1 cellular context compared by ENCODE assay signal in genomic region chr12:97552410-97553050, GRCh38.
TF ChIP-seq lines count a peak whose summit lies in the region.

No MANE protein-coding gene starts in this region.

TF ChIP-seq in HepG2, 621 proteins besides CTCF, POLR2A, EP300 and RAD21:
- no peak for TF ChIP-seq ZSCAN22 (CRISPR knock-in tag; IDR thresholded peaks at IDR 0.05)
- no peak for TF ChIP-seq LBX2 (CRISPR knock-in tag; IDR thresholded peaks at IDR 0.05; ENCODE audit: borderline replicate concordance)
- no peak for TF ChIP-seq SKI (IDR thresholded peaks at IDR 0.05; ENCODE audit: partially characterized antibody)
- TF ChIP-seq ZFYVE20 (CRISPR knock-in tag; IDR thresholded peaks at IDR 0.05; ENCODE audit: borderline replicate concordance, low read depth), result no peak
- TF ChIP-seq ZNF234 (CRISPR knock-in tag; conservative IDR thresholded peaks at IDR 0.05), result no peak
TF ChIP-seq in HepG2: peak in this region for 0.
